16 cellular contexts compared by ENCODE assay signal in genomic region chr15:69881310-69881660, GRCh38.
DNase-seq lines count a peak whose midpoint lies in the region; ATAC-seq and TF ChIP-seq lines count a peak whose summit lies in the region.
"Had no signal": no experiment of that assay in that cellular context is flagged by ENCODE, and none has a peak within 500 bp of the region (broad histone marks: within the 10 kb centered on the region; RNA-seq: fewer than 3 reads in every experiment).

No MANE protein-coding gene starts in this region.

- peak; percentile 37 for ATAC-seq in GM18907 (IDR thresholded peaks at IDR 0.05; ENCODE audit: unreplicated experiment)
- peak; percentile 3 for ATAC-seq in HG03442 (IDR thresholded peaks at IDR 0.05; ENCODE audit: unreplicated experiment)
- no peak for ATAC-seq in HG02981 (IDR thresholded peaks at IDR 0.05; ENCODE audit: unreplicated experiment)
- ATAC-seq: SK-N-SH treated with all-trans-retinoic acid at 6 μM for 48 hours had no signal

- no peak for DNase-seq in NCI-H1930 (lab: John Stamatoyannopoulos, UW)
- no peak for DNase-seq in SIG-M5 treated with dmso at 0.1 percent for 504 hours (lab: John Stamatoyannopoulos, UW; ENCODE audit: unreplicated experiment)
- DNase-seq in stimulated activated CD4-positive, alpha-beta T cell treated with anti-CD3 and anti-CD28 coated beads, Interleukin-15, amount 100 ng/mL, for 24 hours, result no peak
- DNase-seq: activated naive CD8-positive, alpha-beta T cell treated with anti-CD3 and anti-CD28 coated beads for 36 hours; C1 segment of cervical spinal cord; DMS 273 treated with DMSO at 0.1 percent for 48 hours; NCI-H146; NCI-H510A; OCI-M1; small intestine; tibial artery had no signal

- peak; percentile 36; the same call in 1 of the 2 replicates for TF ChIP-seq POLR2A in Raji (IDR thresholded peaks at IDR 0.05; ENCODE audit: insufficient read depth, low read depth, low read length)
